Comparison of ENCODE assay signal across 12 cellular contexts in genomic region chr5:42680035-42680434, GRCh38.
DNase-seq lines count a peak whose midpoint lies in the region; ATAC-seq lines count a peak whose summit lies in the region.
"Had no signal": no experiment of that assay in that cellular context is flagged by ENCODE, and none has a peak within 500 bp of the region (broad histone marks: within the 10 kb centered on the region; RNA-seq: fewer than 3 reads in every experiment).

No MANE protein-coding gene starts in this region.

- no peak overlapping the region for H3K9ac ChIP-seq in adipocyte (ENCODE audit: low read length)
- H3K9ac ChIP-seq: BLaER1 treated with 17β-estradiol and CSF1 and Interleukin-3, amounts not matched to agents 10 nM and 100 nM had no signal

- ATAC-seq in sciatic nerve: peak; percentile 38

- peaks cover 17% of the 10 kb centered on the region for H3K4me1 ChIP-seq in adipocyte (ENCODE audit: control insufficient read depth, insufficient read depth, low read length)
- H3K4me1 ChIP-seq: HAP-1 had no signal

- no peak overlapping the region for H3K4me3 ChIP-seq in adipocyte (ENCODE audit: low read length)
- H3K4me3 ChIP-seq: BLaER1 treated with 17β-estradiol and CSF1 and Interleukin-3, amounts not matched to agents 10 nM and 100 nM; HAP-1 had no signal

- H3K36me3 ChIP-seq in adipocyte (ENCODE audit: control insufficient read depth, insufficient read depth, low read length, severe bottlenecking): peaks cover 5% of the 10 kb centered on the region
- H3K36me3 ChIP-seq: BLaER1 treated with 17β-estradiol and CSF1 and Interleukin-3, amounts not matched to agents 10 nM and 100 nM; HAP-1 had no signal

- no peaks in the 10 kb centered on the region for H3K27me3 ChIP-seq in adipocyte (replicated peaks; ENCODE audit: control insufficient read depth, insufficient read depth, low read length)
- H3K27me3 ChIP-seq: BLaER1 treated with 17β-estradiol and CSF1 and Interleukin-3, amounts not matched to agents 10 nM and 100 nM had no signal

- intact Hi-C loops in sciatic nerve (cut with DNase I) (no loop called here), posterior vena cava (cut with DNase I) (no loop called here)

- H3K9me3 ChIP-seq in adipocyte (ENCODE audit: control insufficient read depth, low read length): no peaks in the 10 kb centered on the region
- H3K9me3 ChIP-seq: HAP-1 had no signal

- DNase-seq in AG20443 (ENCODE audit: low spot score): peak; percentile 37
- peak; percentile 43 for DNase-seq in adipocyte (ENCODE audit: low read depth)
- DNase-seq in fibroblast of peridontal ligament (ENCODE audit: extremely low read depth): peak; percentile 38
- no peak for DNase-seq in sciatic nerve (ENCODE audit: low spot score)
- DNase-seq in activated T-cell treated with anti-CD3 and anti-CD28 coated beads, Interleukin-2, amount 50 U/mL, for 1 hour: no peak
- no peak for DNase-seq in activated CD4-positive, alpha-beta T cell treated with anti-CD3 and anti-CD28 coated beads, Interleukin-2, amount 50 U/mL, for 1 hour
- DNase-seq in posterior vena cava (ENCODE audit: low spot score): no peak
- DNase-seq: CD4-positive, CD25-positive, alpha-beta regulatory T cell; DMS53; GOT3 had no signal

Comparison
In these comparisons a context has a peak if more than half of its experiments do, and no peak if none do; other contexts are left out.
1. DNase-seq: peak in AG20443 (single experiment), adipocyte (single experiment) and fibroblast of peridontal ligament (single experiment); none in sciatic nerve (single experiment), activated T-cell treated with anti-CD3 and anti-CD28 coated beads, Interleukin-2, amount 50 U/mL, for 1 hour (single experiment), activated CD4-positive, alpha-beta T cell treated with anti-CD3 and anti-CD28 coated beads, Interleukin-2, amount 50 U/mL, for 1 hour (single experiment) and posterior vena cava (single experiment).